In the genomic region with DNA sequence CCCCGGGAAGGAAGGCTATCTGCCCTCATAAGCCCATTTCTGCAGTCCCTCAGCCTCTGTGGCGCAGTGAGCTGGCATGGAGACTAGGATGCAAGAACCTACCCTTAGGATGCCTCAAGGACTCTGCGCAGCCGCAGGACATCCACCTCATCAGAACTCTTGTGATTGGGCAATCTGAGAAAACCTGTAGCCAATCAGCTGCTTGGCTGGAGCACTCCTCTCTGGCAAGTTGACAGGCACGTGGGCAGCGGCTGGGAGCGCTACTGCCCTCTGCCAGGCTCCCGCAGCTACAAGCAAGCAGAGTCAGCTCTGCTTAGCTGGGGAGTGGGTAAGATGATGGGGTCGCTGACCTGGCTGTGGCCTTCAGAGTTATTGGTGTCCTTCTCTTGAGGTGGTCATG, we compare ENCODE assay signal across 8 cellular contexts. TPM values are rescaled to one million over a fixed set of nuclear protein-coding genes. Genes with fewer than 3 reads are reported as not detected.
DNase-seq lines count a peak whose midpoint lies in the region; ATAC-seq, FAIRE-seq and TF ChIP-seq lines count a peak whose summit lies in the region.

No MANE protein-coding gene starts in this region.

- peak; percentile 72 for DNase-seq in COLO668 (lab: John Stamatoyannopoulos, UW; ENCODE audit: unreplicated experiment)
- peak; percentile 77 to 80 for DNase-seq in Kasumi-1 (lab: John Stamatoyannopoulos, UW)
- DNase-seq in OCI-M1 (lab: John Stamatoyannopoulos, UW): peak; percentile 100
- DNase-seq in K562 (ENCODE audit: extremely low read depth in 1 of 4, low spot score in 3 of 4): peak; percentile 80 to 87 (median 82)
- peak; percentile 81 to 87 for DNase-seq in hippocampal formation (lab: John Stamatoyannopoulos, UW)
- DNase-seq in gastrocnemius medialis: peak; percentile 45 to 79

- CTCF ChIA-PET in K562 (lab: Yijun Ruan, JAX; ENCODE audit: low intra/inter-chr PET ratio): no interaction called here

- H3K4me3 Mint-ChIP-seq in stimulated activated memory B cell treated with anti-CD40 and anti-IgM and Interleukin-4, amounts not matched to agents 10 μg/mL and 1 μg/mL and 100 μg/mL, for 72 hours: no peak overlapping the region

- peaks cover 5% of the 10 kb centered on the region for H3K36me3 Mint-ChIP-seq in stimulated activated memory B cell treated with anti-CD40 and anti-IgM and Interleukin-4, amounts not matched to agents 10 μg/mL and 1 μg/mL and 100 μg/mL, for 72 hours

- H4K20me1 ChIP-seq in K562 (replicated peaks; ENCODE audit: control insufficient read depth, insufficient read depth, low read length): no peaks in the 10 kb centered on the region

- TF ChIP-seq CTCF in K562 (IDR thresholded peaks at IDR 0.05 in 2 of 3, conservative IDR thresholded peaks at IDR 0.05 in 1 of 3; ENCODE audit: insufficient read depth in 2 of 3, low read depth in 1 of 3, low read length in 3 of 3) (peak in 2 of 3 experiments; percentile 45 to 49; a peak in 5 of 6 replicates), gastrocnemius medialis (IDR thresholded peaks at IDR 0.05 in 4 of 5, conservative IDR thresholded peaks at IDR 0.05 in 1 of 5) (peak in 1 of 5 experiments; percentile 7)

- FAIRE-seq in K562 (lab: Jason Lieb, UNC): peak; percentile 61

- H3K4me3 ChIP-seq in K562 (no peak overlapping the region), gastrocnemius medialis (no peak overlapping the region)

- H2AFZ ChIP-seq in K562 (ENCODE audit: low read depth, low read length): 0 out of 2 replicates have a peak overlapping the region, but pooled peaks have one; percentile 1

- no peak overlapping the region for H3K4me2 ChIP-seq in K562 (ENCODE audit: insufficient read depth, low read length)

- ATAC-seq in K562 (peak; percentile 52), gastrocnemius medialis (peak in 1 of 2 donors; percentile 53), GM18511 (IDR thresholded peaks at IDR 0.05; ENCODE audit: unreplicated experiment) (no peak)
- no peak for ATAC-seq in stimulated activated memory B cell treated with anti-CD40 and anti-IgM and Interleukin-4, amounts not matched to agents 10 μg/mL and 1 μg/mL and 100 μg/mL, for 72 hours

- no peak overlapping the region for H3K9ac ChIP-seq in K562 (ENCODE audit: insufficient read depth in 1 of 2, low read depth in 2 of 2, low read length in 2 of 2)

- H3K4me1 ChIP-seq in K562 (replicated peaks in 1 of 2; ENCODE audit: control insufficient read depth in 2 of 2, insufficient read depth in 2 of 2, low read length in 2 of 2): peaks cover 8 to 20% of the 10 kb centered on the region in 2 experiments; a peak in 4 of 5 replicates
- peaks cover 13 to 24% of the 10 kb centered on the region in 2 donors for H3K4me1 ChIP-seq in gastrocnemius medialis

- TF ChIP-seq EP300 in K562 (IDR thresholded peaks at IDR 0.05; ENCODE audit: low read length): no peak

- H3K9me3 Mint-ChIP-seq in stimulated activated memory B cell treated with anti-CD40 and anti-IgM and Interleukin-4, amounts not matched to agents 10 μg/mL and 1 μg/mL and 100 μg/mL, for 72 hours: no peaks in the 10 kb centered on the region

- H3K27me3 Mint-ChIP-seq in stimulated activated memory B cell treated with anti-CD40 and anti-IgM and Interleukin-4, amounts not matched to agents 10 μg/mL and 1 μg/mL and 100 μg/mL, for 72 hours: no peaks in the 10 kb centered on the region

- H3K9me1 ChIP-seq in K562 (ENCODE audit: control insufficient read depth, insufficient read depth, low read length): no peaks in the 10 kb centered on the region

- H3K27ac Mint-ChIP-seq in stimulated activated memory B cell treated with anti-CD40 and anti-IgM and Interleukin-4, amounts not matched to agents 10 μg/mL and 1 μg/mL and 100 μg/mL, for 72 hours: no peak overlapping the region

- POLR2A ChIA-PET in K562 (lab: Yijun Ruan, JAX): interaction anchor here (0.6 kb wide), 1 partner anchor 33 kb away, joined by 4 read pairs; no protein-coding TSS in a partner anchor

- 50% methylated on average over 9 of the region's 9 CpGs for WGBS in K562 (ENCODE audit: insufficient coverage, low coverage, missing lambda C conversion rate)

- BruUV-seq in K562 (replicated peaks; lab: Mats Ljungman, UMichigan): no TSS peak

- H3K9me3 ChIP-seq in K562 (replicated peaks; ENCODE audit: control insufficient read depth, insufficient read depth, low read depth, low read length): no peaks in the 10 kb centered on the region
- H3K9me3 ChIP-seq in gastrocnemius medialis: no peaks in the 10 kb centered on the region

- peaks cover 23% of the 10 kb centered on the region for H3K79me2 ChIP-seq in K562 (ENCODE audit: control insufficient read depth, insufficient read depth, low read length)

- H3K36me3 ChIP-seq in K562 (ENCODE audit: control insufficient read depth, insufficient read depth, low read length) (peaks cover 6% of the 10 kb centered on the region; the same call in 2 of the 3 replicates), gastrocnemius medialis (no peaks in the 10 kb centered on the region)

- in situ Hi-C loops in K562 (cut with MboI) (no loop called here), gastrocnemius medialis (cut with MboI; ENCODE audit: low sequenced_read_pairs in 4 of 4) (no loop called here)

- no peak for TF ChIP-seq RAD21 in K562 (CRISPR knock-in tag; conservative IDR thresholded peaks at IDR 0.05 in 1 of 2, IDR thresholded peaks at IDR 0.05 in 1 of 2)

- intact Hi-C loops in K562 (cut with micrococcal nuclease) (no loop called here), gastrocnemius medialis (cut with DNase I; ENCODE audit: low total_unique reads) (no loop called here)

- H3K27ac ChIP-seq in K562 (ENCODE audit: extremely low read depth, low read depth, low read length) (no peak overlapping the region), gastrocnemius medialis (no peak overlapping the region)

- peaks cover 33% of the 10 kb centered on the region for H3K4me1 Mint-ChIP-seq in stimulated activated memory B cell treated with anti-CD40 and anti-IgM and Interleukin-4, amounts not matched to agents 10 μg/mL and 1 μg/mL and 100 μg/mL, for 72 hours

- no peak for TF ChIP-seq POLR2A in K562 (conservative IDR thresholded peaks at IDR 0.05)
- TF ChIP-seq POLR2A in gastrocnemius medialis (IDR thresholded peaks at IDR 0.05): no peak

- H3K27me3 ChIP-seq in K562 (ENCODE audit: control insufficient read depth in 2 of 2, insufficient read depth in 2 of 2, low read length in 2 of 2) (no peaks in the 10 kb centered on the region), gastrocnemius medialis (no peaks in the 10 kb centered on the region)

RNA-seq across cellular contexts. Expression of a gene that starts 1.5 kb away (rescaled TPM):
- total RNA-seq in K562 (2011; cell fraction: chromatin; rRNA removed; ENCODE audit: low replicate concordance): 34.5 and 88.3 TPM in 2 replicates
- total RNA-seq in K562 (2011; cell fraction: nucleolus; rRNA removed): 49.9 and 54.2 TPM in 2 replicates
- 31.5 and 36.0 TPM in 2 replicates for total RNA-seq in K562 (2011; cell fraction: nucleoplasm; rRNA removed)
- total RNA-seq in K562 (2014; rRNA removed): 82.5 and 91.8 TPM in 2 replicates
- 14.3 and 20.4 TPM in 2 replicates for total RNA-seq in K562 (2014; rRNA removed; fragmentation: Illumina TruSeq; extraction: Trizol)
- total RNA-seq in K562 (2015; rRNA removed; fragmentation: Illumina TruSeq; extraction: Trizol): 36.5 and 40.4 TPM in 2 replicates
- 71.2 and 73.3 TPM in 2 replicates for total RNA-seq in K562 (2021)
- polyA plus RNA-seq in K562 (2011; rRNA removed): 43.9 and 66.4 TPM in 2 replicates
- polyA plus RNA-seq in K562 (2011; cell fraction: cytosol; rRNA removed): 81.6 and 108 TPM in 2 replicates
- polyA plus RNA-seq in K562 (2011; cell fraction: nucleus; rRNA removed): 68.9 and 81.7 TPM in 2 replicates
- 51.8 and 53.6 TPM in 2 replicates for polyA plus RNA-seq in K562 (2012)
- polyA plus RNA-seq in K562 (2014; fragmentation: Illumina TruSeq; extraction: Trizol): 44.0 and 49.0 TPM in 2 replicates
- 1 to 10 TPM; 1.1 to 4.2 TPM for polyA plus RNA-seq in K562 (2014; fragmentation: Nextera tagmentation; extraction: Ambion mirVana)
- 55.7 and 60.9 TPM in 2 replicates for polyA plus RNA-seq in K562 (2014; rRNA removed)
- polyA minus RNA-seq in K562 (2011; rRNA and poly(A)+ RNA removed): 48.5 and 63.1 TPM in 2 replicates
- 44.3 and 60.1 TPM in 2 replicates for polyA minus RNA-seq in K562 (2011; cell fraction: cytosol; rRNA and poly(A)+ RNA removed)
- 12.0 and 18.3 TPM in 2 replicates for polyA minus RNA-seq in K562 (2011; cell fraction: nucleus; rRNA and poly(A)+ RNA removed)
- 100 to 1,000 TPM in 3 of 4 donors, 10 to 100 TPM in 1; 82.9 to 199 (median 129) TPM for total RNA-seq in gastrocnemius medialis

RNA-seq across cellular contexts. Expression of a gene that starts 8.2 kb away (rescaled TPM):
- total RNA-seq in K562 (2011; cell fraction: chromatin; rRNA removed; ENCODE audit: low replicate concordance): 1.7 and 4.4 TPM in 2 replicates
- 1.6 and 3.8 TPM in 2 replicates for total RNA-seq in K562 (2011; cell fraction: nucleolus; rRNA removed)
- 3.5 and 5.3 TPM in 2 replicates for total RNA-seq in K562 (2011; cell fraction: nucleoplasm; rRNA removed)
- total RNA-seq in K562 (2014; rRNA removed): 9.1 and 10.1 TPM in 2 replicates
- total RNA-seq in K562 (2014; rRNA removed; fragmentation: Illumina TruSeq; extraction: Trizol): 3.7 and 4.9 TPM in 2 replicates
- total RNA-seq in K562 (2015; rRNA removed; fragmentation: Illumina TruSeq; extraction: Trizol): 3.4 and 3.5 TPM in 2 replicates
- total RNA-seq in K562 (2021): 5.8 and 6.1 TPM in 2 replicates
- polyA plus RNA-seq in K562 (2011; rRNA removed): 8.4 and 10.6 TPM in 2 replicates
- 15.3 and 31.5 TPM in 2 replicates for polyA plus RNA-seq in K562 (2011; cell fraction: cytosol; rRNA removed)
- 5.2 and 8.0 TPM in 2 replicates for polyA plus RNA-seq in K562 (2011; cell fraction: nucleus; rRNA removed)
- polyA plus RNA-seq in K562 (2012): 4.4 and 6.5 TPM in 2 replicates
- polyA plus RNA-seq in K562 (2014; fragmentation: Illumina TruSeq; extraction: Trizol): 5.2 and 6.9 TPM in 2 replicates
- under 1 TPM; 0.23 to 0.32 TPM for polyA plus RNA-seq in K562 (2014; fragmentation: Nextera tagmentation; extraction: Ambion mirVana)
- 5.7 and 7.0 TPM in 2 replicates for polyA plus RNA-seq in K562 (2014; rRNA removed)
- 12.1 and 16.9 TPM in 2 replicates for polyA minus RNA-seq in K562 (2011; rRNA and poly(A)+ RNA removed)
- polyA minus RNA-seq in K562 (2011; cell fraction: cytosol; rRNA and poly(A)+ RNA removed): 5.6 and 8.2 TPM in 2 replicates
- 1.2 and 2.8 TPM in 2 replicates for polyA minus RNA-seq in K562 (2011; cell fraction: nucleus; rRNA and poly(A)+ RNA removed)
- total RNA-seq in gastrocnemius medialis: 1 to 10 TPM in 3 of 4 donors, under 1 TPM in 1; 0.92 to 6.7 (median 3.9) TPM

RNA-seq across cellular contexts. Expression of a gene that starts 24.8 kb away (rescaled TPM):
- total RNA-seq in K562 (2011; cell fraction: chromatin; rRNA removed; ENCODE audit: low replicate concordance): 12.5 and 24.0 TPM in 2 replicates
- total RNA-seq in K562 (2011; cell fraction: nucleolus; rRNA removed): 22.4 and 24.2 TPM in 2 replicates
- total RNA-seq in K562 (2011; cell fraction: nucleoplasm; rRNA removed): 15.0 and 19.7 TPM in 2 replicates
- total RNA-seq in K562 (2014; rRNA removed) (3.9 and 7.1 TPM in 2 replicates), K562 (2014; rRNA removed; fragmentation: Illumina TruSeq; extraction: Trizol) (1.4 and 1.6 TPM in 2 replicates), K562 (2015; rRNA removed; fragmentation: Illumina TruSeq; extraction: Trizol) (2.9 and 3.8 TPM in 2 replicates), K562 (2021) (5.6 and 8.0 TPM in 2 replicates), gastrocnemius medialis (10 to 100 TPM in 2 of 4 donors, 1 to 10 TPM in 2; 5.6 to 25.8 (median 10.1) TPM)
- polyA plus RNA-seq in K562 (2011; rRNA removed) (7.0 and 7.8 TPM in 2 replicates), K562 (2014; fragmentation: Illumina TruSeq; extraction: Trizol) (4.2 and 5.6 TPM in 2 replicates), K562 (2014; fragmentation: Nextera tagmentation; extraction: Ambion mirVana) (not detected), K562 (2014; rRNA removed) (5.3 and 7.3 TPM in 2 replicates)
- polyA plus RNA-seq in K562 (2011; cell fraction: cytosol; rRNA removed): 7.3 and 15.5 TPM in 2 replicates
- 18.3 and 23.6 TPM in 2 replicates for polyA plus RNA-seq in K562 (2011; cell fraction: nucleus; rRNA removed)
- 5.4 and 6.6 TPM in 2 replicates for polyA plus RNA-seq in K562 (2012)
- 2.4 and 4.9 TPM in 2 replicates for polyA minus RNA-seq in K562 (2011; rRNA and poly(A)+ RNA removed)
- 3.6 and 4.3 TPM in 2 replicates for polyA minus RNA-seq in K562 (2011; cell fraction: cytosol; rRNA and poly(A)+ RNA removed)
- polyA minus RNA-seq in K562 (2011; cell fraction: nucleus; rRNA and poly(A)+ RNA removed): 4.3 and 5.6 TPM in 2 replicates

RNA-seq across cellular contexts. Expression of a gene that starts 28.6 kb away (rescaled TPM):
- 33.4 and 92.9 TPM in 2 replicates for total RNA-seq in K562 (2011; cell fraction: chromatin; rRNA removed; ENCODE audit: low replicate concordance)
- total RNA-seq in K562 (2011; cell fraction: nucleolus; rRNA removed): 71.2 and 72.1 TPM in 2 replicates
- total RNA-seq in K562 (2011; cell fraction: nucleoplasm; rRNA removed): 70.5 and 83.9 TPM in 2 replicates
- 74.2 and 118 TPM in 2 replicates for total RNA-seq in K562 (2014; rRNA removed)
- total RNA-seq in K562 (2014; rRNA removed; fragmentation: Illumina TruSeq; extraction: Trizol): 56.3 and 71.5 TPM in 2 replicates
- 125 and 129 TPM in 2 replicates for total RNA-seq in K562 (2015; rRNA removed; fragmentation: Illumina TruSeq; extraction: Trizol)
- total RNA-seq in K562 (2021): 105 and 107 TPM in 2 replicates
- polyA plus RNA-seq in K562 (2011; rRNA removed): 38.4 and 43.8 TPM in 2 replicates
- 124 and 196 TPM in 2 replicates for polyA plus RNA-seq in K562 (2011; cell fraction: cytosol; rRNA removed)
- polyA plus RNA-seq in K562 (2011; cell fraction: nucleus; rRNA removed): 82.4 and 93.1 TPM in 2 replicates
- polyA plus RNA-seq in K562 (2012): 94.4 and 105 TPM in 2 replicates
- polyA plus RNA-seq in K562 (2014; fragmentation: Illumina TruSeq; extraction: Trizol): 147 and 170 TPM in 2 replicates
- polyA plus RNA-seq in K562 (2014; fragmentation: Nextera tagmentation; extraction: Ambion mirVana): 10 to 100 TPM; 16.7 to 49.1 TPM
- polyA plus RNA-seq in K562 (2014; rRNA removed): 99.8 and 115 TPM in 2 replicates
- polyA minus RNA-seq in K562 (2011; rRNA and poly(A)+ RNA removed): 25.4 and 33.3 TPM in 2 replicates
- 35.9 and 36.6 TPM in 2 replicates for polyA minus RNA-seq in K562 (2011; cell fraction: cytosol; rRNA and poly(A)+ RNA removed)
- 19.3 and 19.7 TPM in 2 replicates for polyA minus RNA-seq in K562 (2011; cell fraction: nucleus; rRNA and poly(A)+ RNA removed)
- total RNA-seq in gastrocnemius medialis: 10 to 100 TPM; 21.5 to 37.5 (median 27.2) TPM

RNA-seq across cellular contexts. Expression of a gene that starts 47.0 kb away (rescaled TPM):
- total RNA-seq in K562 (2011; cell fraction: chromatin; rRNA removed; ENCODE audit: low replicate concordance): not detected in 2 replicates
- 0.53 and 0.67 TPM in 2 replicates for total RNA-seq in K562 (2011; cell fraction: nucleolus; rRNA removed)
- 0.69 TPM in 1 of 2 replicates, not detected in the other for total RNA-seq in K562 (2011; cell fraction: nucleoplasm; rRNA removed)
- total RNA-seq in K562 (2014; rRNA removed) (0.27 and 0.45 TPM in 2 replicates), K562 (2014; rRNA removed; fragmentation: Illumina TruSeq; extraction: Trizol) (0.29 and 0.41 TPM in 2 replicates), K562 (2015; rRNA removed; fragmentation: Illumina TruSeq; extraction: Trizol) (0.79 and 1.1 TPM in 2 replicates), K562 (2021) (0.62 and 0.85 TPM in 2 replicates), gastrocnemius medialis (1 to 10 TPM; 1.3 to 5.9 (median 2.6) TPM)
- polyA plus RNA-seq in K562 (2011; rRNA removed) (0.26 and 1.0 TPM in 2 replicates), K562 (2014; fragmentation: Illumina TruSeq; extraction: Trizol) (0.22 and 0.33 TPM in 2 replicates), K562 (2014; fragmentation: Nextera tagmentation; extraction: Ambion mirVana) (under 1 TPM in 1 of 2 experiments, not detected in 1; 0.06 TPM), K562 (2014; rRNA removed) (0.34 and 0.45 TPM in 2 replicates)
- polyA plus RNA-seq in K562 (2011; cell fraction: cytosol; rRNA removed): 0.89 and 1.3 TPM in 2 replicates
- polyA plus RNA-seq in K562 (2011; cell fraction: nucleus; rRNA removed): 0.58 and 1.1 TPM in 2 replicates
- polyA plus RNA-seq in K562 (2012): 1.1 and 16.7 TPM in 2 replicates
- polyA minus RNA-seq in K562 (2011; rRNA and poly(A)+ RNA removed): 0.21 and 0.30 TPM in 2 replicates
- not detected in 2 replicates for polyA minus RNA-seq in K562 (2011; cell fraction: cytosol; rRNA and poly(A)+ RNA removed)
- 0.33 TPM in 1 of 2 replicates, not detected in the other for polyA minus RNA-seq in K562 (2011; cell fraction: nucleus; rRNA and poly(A)+ RNA removed)
